ENCODE assay signal across 17 cellular contexts in genomic region chr14:23377201-23377550, GRCh38. TPM values are rescaled to one million over a fixed set of nuclear protein-coding genes. Genes with fewer than 3 reads are reported as not detected.
DNase-seq lines count a peak whose midpoint lies in the region; ATAC-seq and TF ChIP-seq lines count a peak whose summit lies in the region.
"Had no signal": no experiment of that assay in that cellular context is flagged by ENCODE, and none has a peak within 500 bp of the region (broad histone marks: within the 10 kb centered on the region; RNA-seq: fewer than 3 reads in every experiment).

No MANE protein-coding gene starts in this region.

- TF ChIP-seq CTCF in left ventricle myocardium inferior (IDR thresholded peaks at IDR 0.05; ENCODE audit: borderline replicate concordance) (no peak), right atrium auricular region (IDR thresholded peaks at IDR 0.05) (no peak), gastroesophageal sphincter (IDR thresholded peaks at IDR 0.05) (no peak), spleen (IDR thresholded peaks at IDR 0.05 in 8 of 11, conservative IDR thresholded peaks at IDR 0.05 in 3 of 11) (no peak)

- DNase-seq in left ventricle myocardium inferior (no peak), right atrium auricular region (ENCODE audit: low spot score) (no peak), putamen (ENCODE audit: low spot score) (peak; percentile 25), iPS-NIHi7 (ENCODE audit: extremely low spot score) (no peak), spleen (no peak)
- no peak for DNase-seq in stimulated activated naive CD8-positive, alpha-beta T cell treated with anti-CD3 and anti-CD28 coated beads, Interleukin-15, Interleukin-2, amounts not matched to agents 100 U/mL and 50 U/mL, for 24 hours
- DNase-seq in stimulated activated CD4-positive, alpha-beta T cell treated with anti-CD3 and anti-CD28 coated beads, Interleukin-2, amount 100 ng/mL, for 48 hours, result no peak
- DNase-seq: DMS79 treated with DMSO at 0.1 percent for 48 hours, GM23248, NCI-H1417, NCI-H2029, NCI-H774 had no signal

- no peak for ATAC-seq in gastroesophageal sphincter
- no peak for ATAC-seq in stimulated activated naive CD8-positive, alpha-beta T cell treated with anti-CD3 and anti-CD28 coated beads, Interleukin-15, Interleukin-2, amounts not matched to agents 100 U/mL and 50 U/mL, for 24 hours
- ATAC-seq: A549, Panc1 had no signal

- H3K36me3 ChIP-seq in left ventricle myocardium inferior (peaks cover 9% of the 10 kb centered on the region), right atrium auricular region (peaks cover 10% of the 10 kb centered on the region), gastroesophageal sphincter (no peaks in the 10 kb centered on the region), spleen (no peaks in the 10 kb centered on the region)

- peak overlapping the region; percentile 47 for H3K4me3 ChIP-seq in left ventricle myocardium inferior
- peak overlapping the region in 1 of 2 donors; percentile 19 for H3K4me3 ChIP-seq in right atrium auricular region
- H3K4me3 ChIP-seq in gastroesophageal sphincter, result peak overlapping the region in 1 of 2 donors; percentile 32
- H3K4me3 ChIP-seq in spleen, result no peak overlapping the region
- H3K4me3 ChIP-seq: A549, GM23248 had no signal

- no CpG with 5 or more reads among the region's 11 CpGs for WGBS in gastroesophageal sphincter (ENCODE audit: low coverage in 1 of 2), 2 donors
- WGBS in spleen, 5 donors, result 52 to 78% (median 76%) methylated on average over 11 of the region's 11 CpGs

- H3K4me1 ChIP-seq in left ventricle myocardium inferior (peaks cover 17% of the 10 kb centered on the region), right atrium auricular region (no peaks in the 10 kb centered on the region), gastroesophageal sphincter (peaks cover 0 to 8% (median 3%) of the 10 kb centered on the region in 3 donors), spleen (peaks cover 0 to 11% (median 0%) of the 10 kb centered on the region in 6 donors)
- H3K4me1 ChIP-seq: A549 had no signal

- TF ChIP-seq EP300 in gastroesophageal sphincter (IDR thresholded peaks at IDR 0.05), result no peak

- no peak for TF ChIP-seq POLR2A in gastroesophageal sphincter (IDR thresholded peaks at IDR 0.05)
- TF ChIP-seq POLR2A in spleen (IDR thresholded peaks at IDR 0.05), result no peak

- intact Hi-C loops in left ventricle myocardium inferior (cut with micrococcal nuclease), result loop anchor here (5.0 kb wide), 1 partner anchor 50 kb away; no protein-coding TSS in a partner anchor
- intact Hi-C loops in spleen (cut with DNase I; ENCODE audit: low total_unique reads), result loop anchor here (5.0 kb wide), 1 partner anchor 50 kb away; no protein-coding TSS in a partner anchor

- H3K27me3 ChIP-seq in left ventricle myocardium inferior (ENCODE audit: low read depth) (peaks cover 7% of the 10 kb centered on the region), right atrium auricular region (no peaks in the 10 kb centered on the region), gastroesophageal sphincter (peaks cover 21% of the 10 kb centered on the region), spleen (replicated peaks in 1 of 7) (peaks cover 0 to 37% (median 3%) of the 10 kb centered on the region in 7 donors)

- peak overlapping the region; percentile 47 for H3K27ac ChIP-seq in left ventricle myocardium inferior (replicated peaks)
- H3K27ac ChIP-seq in right atrium auricular region, result peak overlapping the region in 1 of 2 donors; percentile 42
- H3K27ac ChIP-seq in gastroesophageal sphincter, result peak overlapping the region in 3 of 4 donors; percentile 19 to 68 (median 31)
- no peak overlapping the region for H3K27ac ChIP-seq in spleen
- H3K27ac ChIP-seq: A549, GM23248 had no signal

- H3K9me3 ChIP-seq in left ventricle myocardium inferior (replicated peaks) (no peaks in the 10 kb centered on the region), right atrium auricular region (no peaks in the 10 kb centered on the region), gastroesophageal sphincter (no peaks in the 10 kb centered on the region), spleen (no peaks in the 10 kb centered on the region)
- H3K9me3 ChIP-seq: A549 had no signal

RNA-seq across cellular contexts. Expression of gene CMTM5, which starts 0.3 kb away (rescaled TPM):
- total RNA-seq in left ventricle myocardium inferior (1.0 TPM), right atrium auricular region (not detected), gastroesophageal sphincter (1 to 10 TPM in 2 of 4 donors, under 1 TPM in 1, not detected in 1; 0.81 to 2.3 (median 1.2) TPM), spleen (10 to 100 TPM in 1 of 7 donors, 1 to 10 TPM in 6; 2.1 to 13.0 (median 4.3) TPM)
- 1 to 10 TPM; 1.3 to 4.1 (median 2.7) TPM for polyA plus RNA-seq in spleen
- total RNA-seq: GM23248, NCI-H460 had no signal
- polyA plus RNA-seq: A549, GM23248 had no signal

RNA-seq across cellular contexts. Expression of gene IL25, which starts 4.6 kb away (rescaled TPM):
- not detected for total RNA-seq in left ventricle myocardium inferior
- not detected for total RNA-seq in right atrium auricular region
- not detected for total RNA-seq in gastroesophageal sphincter
- total RNA-seq in spleen, result not detected
- not detected for polyA plus RNA-seq in spleen
- total RNA-seq: GM23248, NCI-H460 had no signal
- polyA plus RNA-seq: A549, GM23248, IgD-negative memory B cell had no signal

RNA-seq across cellular contexts. Expression of gene EFS, which starts 12.2 kb away (rescaled TPM):
- total RNA-seq in left ventricle myocardium inferior (3.6 TPM), right atrium auricular region (1 to 10 TPM; 4.1 to 6.3 TPM), gastroesophageal sphincter (10 to 100 TPM; 10.6 to 22.6 (median 14.6) TPM), spleen (1 to 10 TPM; 2.6 to 6.7 (median 4.4) TPM)
- 1 to 10 TPM; 1.8 to 4.3 (median 2.7) TPM for polyA plus RNA-seq in spleen
- polyA plus RNA-seq: A549, IgD-negative memory B cell had no signal

RNA-seq across cellular contexts. Expression of gene SLC22A17, which starts 24.5 kb away (rescaled TPM):
- 9.7 TPM for total RNA-seq in left ventricle myocardium inferior
- 10 to 100 TPM; 29.4 to 47.0 TPM for total RNA-seq in right atrium auricular region
- 10 to 100 TPM; 22.7 to 36.4 (median 30.4) TPM for total RNA-seq in gastroesophageal sphincter
- total RNA-seq in spleen, result 10 to 100 TPM in 2 of 7 donors, 1 to 10 TPM in 5; 7.1 to 13.7 (median 8.3) TPM
- polyA plus RNA-seq in spleen, result 1 to 10 TPM; 5.1 to 7.1 (median 6.3) TPM

RNA-seq across cellular contexts. Expression of gene MYH6, which starts 30.9 kb away (rescaled TPM):
- total RNA-seq in left ventricle myocardium inferior (1,823 TPM), right atrium auricular region (over 10,000 TPM in 1 of 2 donors, 1,000 to 10,000 TPM in 1; 8,253 to 13,240 TPM), gastroesophageal sphincter (not detected), spleen (under 1 TPM in 1 of 7 donors, not detected in 6; 0.82 TPM)
- under 1 TPM; 0.35 to 0.44 (median 0.37) TPM for polyA plus RNA-seq in spleen
- total RNA-seq: GM23248, NCI-H460 had no signal
- polyA plus RNA-seq: A549, GM23248, IgD-negative memory B cell had no signal

Comparison
In these comparisons a context has a peak if more than half of its experiments do, and no peak if none do; other contexts are left out.
1. H3K27ac ChIP-seq: peak in left ventricle myocardium inferior (single experiment) and gastroesophageal sphincter (3 of 4); none in spleen (0 of 8).